21 cellular contexts compared by ENCODE assay signal in the genomic region with DNA sequence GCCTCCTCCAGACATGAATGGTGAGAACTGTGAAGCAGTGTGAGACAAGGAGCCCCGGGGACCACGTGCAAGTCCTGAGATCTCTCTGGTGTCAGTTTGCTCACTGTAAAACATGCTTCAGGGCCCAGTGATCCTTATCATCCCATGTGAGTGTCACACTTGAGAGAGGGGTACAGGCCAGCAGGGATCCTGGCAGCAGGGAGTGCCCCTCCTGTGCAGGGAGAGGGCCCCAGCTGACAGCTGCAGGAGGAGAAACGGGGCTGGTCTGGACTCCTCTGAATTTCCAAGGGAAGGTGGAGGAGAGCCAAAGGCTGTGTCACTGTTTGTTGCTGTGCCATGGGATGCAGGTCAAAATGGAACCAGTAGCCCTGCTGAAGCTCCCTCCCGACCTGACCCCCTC. TPM values are rescaled to one million over a fixed set of nuclear protein-coding genes. Genes with fewer than 3 reads are reported as not detected.
DNase-seq lines count a peak whose midpoint lies in the region; ATAC-seq, FAIRE-seq and TF ChIP-seq lines count a peak whose summit lies in the region.
"Had no signal": no experiment of that assay in that cellular context is flagged by ENCODE, and none has a peak within 500 bp of the region (broad histone marks: within the 10 kb centered on the region; RNA-seq: fewer than 3 reads in every experiment).

No MANE protein-coding gene starts in this region.

- no peak for FAIRE-seq in frontal cortex (lab: Jason Lieb, UNC)
- FAIRE-seq: keratinocyte had no signal

- no peak overlapping the region for H3K27ac ChIP-seq in CD4-positive, alpha-beta T cell (ENCODE audit: low read depth, low read length)
- H3K27ac ChIP-seq: thoracic aorta, VCaP had no signal

- peak overlapping the region; percentile 86 for H3K27ac Mint-ChIP-seq in CD4-positive, alpha-beta T cell
- no peak overlapping the region for H3K27ac Mint-ChIP-seq in Caco-2 (ENCODE audit: unreplicated experiment)
- H3K27ac Mint-ChIP-seq: dendritic cell treated with granulocyte-macrophage colony-stimulating factor and Interleukin-4, amounts not matched to agents 40 ng/mL and 50 ng/mL, for 4 days had no signal

- POLR2A ChIA-PET in CD4-positive, alpha-beta T cell (lab: Charles Lee), result interaction anchor here (0.6 to 1.7 kb wide), 2 partner anchors 19 to 1432 kb away, joined by 3 to 4 read pairs; no protein-coding TSS in a partner anchor
- POLR2A ChIA-PET in Caco-2 (lab: Charles Lee), result no interaction called here

- H3K27me3 Mint-ChIP-seq in CD4-positive, alpha-beta T cell, result no peaks in the 10 kb centered on the region
- peaks cover 3% of the 10 kb centered on the region for H3K27me3 Mint-ChIP-seq in Caco-2 (ENCODE audit: insufficient read depth, unreplicated experiment)
- H3K27me3 Mint-ChIP-seq: dendritic cell treated with granulocyte-macrophage colony-stimulating factor and Interleukin-4, amounts not matched to agents 40 ng/mL and 50 ng/mL, for 4 days had no signal

- H3K27me3 ChIP-seq in CD4-positive, alpha-beta T cell (ENCODE audit: control insufficient read depth, insufficient read depth, low read length), result no peaks in the 10 kb centered on the region
- no peaks in the 10 kb centered on the region for H3K27me3 ChIP-seq in Caco-2 (replicated peaks; ENCODE audit: control insufficient read depth, insufficient read depth, low read length)

- H3K36me3 Mint-ChIP-seq in CD4-positive, alpha-beta T cell (ENCODE audit: low read depth), result no peaks in the 10 kb centered on the region
- H3K36me3 Mint-ChIP-seq in Caco-2 (ENCODE audit: insufficient read depth, unreplicated experiment), result no peaks in the 10 kb centered on the region

- BruUV-seq in Caco-2 (replicated peaks; lab: Mats Ljungman, UMichigan), result no TSS peak

- no peak overlapping the region for H3K4me3 Mint-ChIP-seq in CD4-positive, alpha-beta T cell
- no peak overlapping the region for H3K4me3 Mint-ChIP-seq in Caco-2 (ENCODE audit: unreplicated experiment)
- H3K4me3 Mint-ChIP-seq: dendritic cell treated with granulocyte-macrophage colony-stimulating factor and Interleukin-4, amounts not matched to agents 40 ng/mL and 50 ng/mL, for 4 days had no signal

- CTCF ChIA-PET in CD4-positive, alpha-beta T cell (lab: Charles Lee), result no interaction called here
- CTCF ChIA-PET in Caco-2 (lab: Charles Lee), result no interaction called here

- H3K36me3 ChIP-seq in Caco-2 (ENCODE audit: control insufficient read depth, insufficient read depth, low read length), result no peaks in the 10 kb centered on the region
- H3K36me3 ChIP-seq: thoracic aorta had no signal

- intact Hi-C loops in CD4-positive, alpha-beta T cell (cut with DNase I, micrococcal nuclease), result loop anchor here in 1 of 2 experiments (2.0 kb wide), 1 partner anchor 18 kb away; no protein-coding TSS in a partner anchor
- intact Hi-C loops in left ventricle myocardium superior (cut with micrococcal nuclease), result no loop called here
- intact Hi-C loops in Caco-2 (cut with micrococcal nuclease; ENCODE audit: unreplicated experiment), result no loop called here

- H3K9me3 Mint-ChIP-seq in CD4-positive, alpha-beta T cell, result no peaks in the 10 kb centered on the region
- H3K9me3 Mint-ChIP-seq in Caco-2 (ENCODE audit: unreplicated experiment), result no peaks in the 10 kb centered on the region
- H3K9me3 Mint-ChIP-seq: dendritic cell treated with granulocyte-macrophage colony-stimulating factor and Interleukin-4, amounts not matched to agents 40 ng/mL and 50 ng/mL, for 4 days had no signal

- peaks cover 23% of the 10 kb centered on the region for H3K4me1 Mint-ChIP-seq in CD4-positive, alpha-beta T cell (ENCODE audit: low read depth)
- no peaks in the 10 kb centered on the region for H3K4me1 Mint-ChIP-seq in Caco-2 (ENCODE audit: low read depth, unreplicated experiment)

- no peak for ATAC-seq in CD4-positive, alpha-beta T cell (ENCODE audit: poor library complexity)
- peak; percentile 55 for ATAC-seq in left ventricle myocardium superior

- no peaks in the 10 kb centered on the region for H3K9me3 ChIP-seq in CD4-positive, alpha-beta T cell (ENCODE audit: control insufficient read depth, low read length)
- H3K9me3 ChIP-seq in Caco-2, result no peaks in the 10 kb centered on the region
- H3K9me3 ChIP-seq: thoracic aorta had no signal

- no peak for DNase-seq in CD4-positive, alpha-beta T cell
- DNase-seq in EH (ENCODE audit: low read depth), result peak; percentile 0
- DNase-seq in NCI-H524 treated with DMSO at 0.1 percent for 48 hours (lab: John Stamatoyannopoulos, UW), result peak; percentile 90
- no peak for DNase-seq in left ventricle myocardium superior
- DNase-seq in frontal cortex (ENCODE audit: low spot score in 2 of 2), result no peak
- no peak for DNase-seq in midbrain (lab: John Stamatoyannopoulos, UW)
- DNase-seq in Caco-2, result no peak
- no peak for DNase-seq in CD1c-positive myeloid dendritic cell (ENCODE audit: extremely low spot score)
- DNase-seq: activated CD8-positive, alpha-beta memory T cell treated with anti-CD3 and anti-CD28 coated beads for 24 hours; activated effector memory CD4-positive, alpha-beta T cell treated with Interleukin-2 at 50 U/mL for 16 hours; AML-193; DMS153; HCEC 1CT; NCI-H748 treated with DMSO at 0.1 percent for 48 hours; stimulated activated CD4-positive, alpha-beta T cell treated with anti-CD3 and anti-CD28 coated beads, Interleukin-4, amount 100 ng/mL, for 1 hour had no signal

- no peak overlapping the region for H3K4me3 ChIP-seq in Caco-2 (ENCODE audit: low read depth, low read length)
- H3K4me3 ChIP-seq: thoracic aorta had no signal

- no peak for TF ChIP-seq CTCF in CD4-positive, alpha-beta T cell (IDR thresholded peaks at IDR 0.05)
- TF ChIP-seq CTCF in Caco-2 (IDR thresholded peaks at IDR 0.05; ENCODE audit: insufficient read depth in 1 of 2, low read depth in 1 of 2, low read length in 1 of 2, severe bottlenecking in 1 of 2, unreplicated experiment in 1 of 2), result no peak

- no peaks in the 10 kb centered on the region for H3K4me1 ChIP-seq in Caco-2

RNA-seq across cellular contexts. Expression of gene CST5, which starts 41.4 kb away (rescaled TPM):
- not detected for total RNA-seq in CD4-positive, alpha-beta T cell
- total RNA-seq in left ventricle myocardium superior, result not detected
- total RNA-seq in frontal cortex, result not detected
- total RNA-seq in Caco-2 (2022), result not detected in 2 replicates
- total RNA-seq: epithelial cell of proximal tubule, sciatic nerve, thoracic aorta had no signal

Comparison
In these comparisons a context has a peak if more than half of its experiments do, and no peak if none do; other contexts are left out.
1. DNase-seq: peak in EH (single experiment) and NCI-H524 treated with DMSO at 0.1 percent for 48 hours (single experiment); none in CD4-positive, alpha-beta T cell (0 of 10), left ventricle myocardium superior (single experiment), frontal cortex (0 of 2), midbrain (single experiment), Caco-2 (0 of 2) and CD1c-positive myeloid dendritic cell (single experiment).